In the genomic region with DNA sequence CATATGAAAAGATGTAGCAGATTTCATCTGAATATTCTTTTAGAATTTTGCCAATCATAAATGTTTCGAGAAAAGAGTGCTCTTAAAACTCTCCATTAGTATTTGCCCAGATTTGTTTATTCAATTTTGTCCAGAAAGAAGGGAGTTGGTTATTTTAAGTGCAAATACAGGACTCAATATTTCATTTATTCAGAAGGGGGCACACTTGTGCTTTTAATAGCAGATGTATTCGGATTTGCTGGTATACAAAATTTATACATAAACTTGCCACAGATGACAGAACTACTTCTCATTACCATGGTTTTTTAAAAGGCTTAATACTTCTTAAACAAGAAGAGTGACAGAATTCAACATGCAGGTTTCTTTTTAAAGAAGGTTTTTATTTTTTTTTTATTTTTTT, we compare ENCODE assay signal across 20 cellular contexts.
A peak's percentile ranks its signal among the peaks of the same experiment; 100 is the strongest.
DNase-seq lines count a peak whose midpoint lies in the region; ATAC-seq, FAIRE-seq and TF ChIP-seq lines count a peak whose summit lies in the region.
"Had no signal": no experiment of that assay in that cellular context is flagged by ENCODE, and none has a peak within 500 bp of the region (broad histone marks: within the 10 kb centered on the region; RNA-seq: fewer than 3 reads in every experiment).

No MANE protein-coding gene starts in this region.

- ATAC-seq in GM12878 (no peak), omental fat pad (ENCODE audit: low FRiP score) (no peak)
- ATAC-seq: activated CD8-positive, alpha-beta memory T cell treated with anti-CD3 and anti-CD28 coated beads, Interleukin-2, amount 10 ng/mL, durations not matched to agents 7 days and 5 days; left cardiac atrium; stimulated activated naive B cell treated with anti-CD40 and anti-IgM and Interleukin-4, amounts not matched to agents 10 μg/mL and 1 μg/mL and 100 μg/mL, for 72 hours had no signal

- H3K79me2 ChIP-seq in GM12878 (ENCODE audit: control insufficient read depth, insufficient read depth, low read length), result no peaks in the 10 kb centered on the region

- H3K9me3 ChIP-seq in A673 (ENCODE audit: low read depth, low read length, poor library complexity, severe bottlenecking), result no peaks in the 10 kb centered on the region
- H3K9me3 ChIP-seq in GM12878 (replicated peaks; ENCODE audit: control insufficient read depth, insufficient read depth, low read length), result no peaks in the 10 kb centered on the region
- H3K9me3 ChIP-seq: SJCRH30, tibial artery had no signal

- no peak for TF ChIP-seq POLR2A in GM12878 (IDR thresholded peaks at IDR 0.05; ENCODE audit: low read depth, low read length)

- intact Hi-C loops in A673 (cut with micrococcal nuclease; ENCODE audit: unreplicated experiment) (loop anchor here (10.0 kb wide), 2 partner anchors 354 to 1624 kb away; no protein-coding TSS in a partner anchor), GM12878 (cut with micrococcal nuclease; ENCODE audit: unreplicated experiment) (loop anchor here (10.0 kb wide), 1 partner anchor 396 kb away; no protein-coding TSS in a partner anchor)

- no peak for FAIRE-seq in GM12878 (lab: Jason Lieb, UNC)

- no peak overlapping the region for H2AFZ ChIP-seq in GM12878 (ENCODE audit: control insufficient read depth, low read depth, low read length)

- no peak overlapping the region for H3K27ac ChIP-seq in A673 (ENCODE audit: low read depth, low read length, poor library complexity, severe bottlenecking)
- no peak overlapping the region for H3K27ac ChIP-seq in GM12878 (ENCODE audit: control insufficient read depth, insufficient read depth)
- H3K27ac ChIP-seq: SJCRH30, tibial artery had no signal

- CTCF ChIA-PET in A673 (lab: Charles Lee) (no interaction called here), GM12878 (lab: Yijun Ruan, JAX) (interaction anchor here (0.6 to 0.8 kb wide), 2 partner anchors 371 to 505 kb away, joined by 3 read pairs; no protein-coding TSS in a partner anchor)

- H3K4me2 ChIP-seq in GM12878 (ENCODE audit: control insufficient read depth, insufficient read depth), result no peak overlapping the region

- no peak overlapping the region for H3K9ac ChIP-seq in GM12878 (ENCODE audit: control insufficient read depth, insufficient read depth, low read length)

- RAD21 ChIA-PET in GM12878 (lab: Charles Lee; ENCODE audit: unreplicated experiment), result interaction anchor here (0.7 kb wide), 1 partner anchor 64 kb away, joined by 4 read pairs; no protein-coding TSS in a partner anchor

- peak; percentile 13; the same call in 1 of the 2 replicates for TF ChIP-seq RAD21 in GM12878 (IDR thresholded peaks at IDR 0.05; ENCODE audit: insufficient read depth, low read depth, low read length)

- H4K20me1 ChIP-seq in GM12878 (ENCODE audit: control insufficient read depth, insufficient read depth), result no peaks in the 10 kb centered on the region

- POLR2A ChIA-PET in A673 (lab: Charles Lee; ENCODE audit: low non-redundant PET) (no interaction called here), GM12878 (lab: Charles Lee) (no interaction called here)

- in situ Hi-C loops in GM12878 (cut with MboI), result loop anchor here (10.0 kb wide), 2 partner anchors 1366 to 1486 kb away; no protein-coding TSS in a partner anchor

- no peaks in the 10 kb centered on the region for H3K36me3 ChIP-seq in A673 (ENCODE audit: insufficient read depth, low read length, poor library complexity, severe bottlenecking)
- H3K36me3 ChIP-seq in GM12878 (ENCODE audit: control insufficient read depth in 2 of 2, insufficient read depth in 2 of 2, low read length in 1 of 2), result no peaks in the 10 kb centered on the region
- no peaks in the 10 kb centered on the region for H3K36me3 ChIP-seq in kidney epithelial cell (ENCODE audit: control insufficient read depth, insufficient read depth, low read length)
- H3K36me3 ChIP-seq: SJCRH30, tibial artery had no signal

- H3K27me3 ChIP-seq in A673 (replicated peaks; ENCODE audit: insufficient read depth, low read depth, low read length, poor library complexity), result no peaks in the 10 kb centered on the region
- H3K27me3 ChIP-seq in GM12878 (replicated peaks in 1 of 2; ENCODE audit: control insufficient read depth in 2 of 2, insufficient read depth in 2 of 2, low read length in 1 of 2), result no peaks in the 10 kb centered on the region
- H3K27me3 ChIP-seq in kidney epithelial cell (ENCODE audit: control insufficient read depth, insufficient read depth, low read length), result no peaks in the 10 kb centered on the region
- H3K27me3 ChIP-seq: SJCRH30, tibial artery had no signal

- no peak overlapping the region for H3K4me3 ChIP-seq in A673 (ENCODE audit: low read depth, low read length, poor library complexity, severe bottlenecking)
- H3K4me3 ChIP-seq in GM12878, result no peak overlapping the region
- H3K4me3 ChIP-seq in kidney epithelial cell (ENCODE audit: low read depth, low read length), result no peak overlapping the region
- H3K4me3 ChIP-seq: SJCRH30, tibial artery had no signal

- H3K4me1 ChIP-seq in A673 (ENCODE audit: insufficient read depth, low read length, poor library complexity, severe bottlenecking) (no peaks in the 10 kb centered on the region), GM12878 (ENCODE audit: control insufficient read depth, insufficient read depth, low read length) (no peaks in the 10 kb centered on the region)
- H3K4me1 ChIP-seq: SJCRH30, tibial artery had no signal

- peak; percentile 5 for DNase-seq in A673 (ENCODE audit: low spot score)
- peak; percentile 3 for DNase-seq in NAMALWA (ENCODE audit: low spot score)
- no peak for DNase-seq in GM12878 (ENCODE audit: low read depth, low spot score)
- no peak for DNase-seq in kidney epithelial cell (ENCODE audit: low read depth)
- no peak for DNase-seq in GF-D8 (lab: John Stamatoyannopoulos, UW)
- DNase-seq in HuH-7 (ENCODE audit: low spot score), result no peak
- DNase-seq in omental fat pad (ENCODE audit: low spot score), result no peak
- no peak for DNase-seq in DMS153 treated with DMSO at 0.1 percent for 48 hours (lab: John Stamatoyannopoulos, UW; ENCODE audit: unreplicated experiment)
- DNase-seq: activated CD8-positive, alpha-beta memory T cell treated with anti-CD3 and anti-CD28 coated beads, Interleukin-2, amount 10 ng/mL, durations not matched to agents 7 days and 5 days; CD8-positive, alpha-beta memory T cell; DND-41; GOT3; IMR-90; left cardiac atrium; NCI-H2029 treated with DMSO at 0.1 percent for 48 hours; NCI-H524 treated with DMSO at 0.1 percent for 48 hours; SJCRH30; stimulated activated CD4-positive, alpha-beta T cell treated with anti-CD3 and anti-CD28 coated beads, Interleukin-15, amount 100 ng/mL, for 24 hours; stimulated activated naive B cell treated with anti-CD40 and anti-IgM and Interleukin-4, amounts not matched to agents 10 μg/mL and 1 μg/mL and 100 μg/mL, for 72 hours; tibial artery had no signal

- BruUV-seq in A673 (replicated peaks; lab: Mats Ljungman, UMichigan), result no TSS peak
- BruUV-seq in GM12878 (replicated peaks; lab: Mats Ljungman, UMichigan), result no TSS peak

- WGBS in GM12878 (ENCODE audit: insufficient coverage, insufficient replicate concordance, low lambda C conversion rate, missing lambda C conversion rate), result 0% methylated on average over 2 of the region's 2 CpGs

- SMC1A ChIA-PET in GM12878 (lab: Charles Lee; ENCODE audit: uncharacterized antibody, unreplicated experiment), result interaction anchor here (0.9 kb wide), 1 partner anchor 67 kb away, joined by 3 read pairs; no protein-coding TSS in a partner anchor

- TF ChIP-seq EP300 in GM12878 (IDR thresholded peaks at IDR 0.05; ENCODE audit: borderline replicate concordance in 1 of 2, control insufficient read depth in 1 of 2, low read depth in 2 of 2, low read length in 2 of 2), result no peak

- peak; percentile 24; the same call in 1 of the 2 replicates for TF ChIP-seq CTCF in A673 (conservative IDR thresholded peaks at IDR 0.05; ENCODE audit: low read depth, low read length)
- no peak for TF ChIP-seq CTCF in GM12878 (IDR thresholded peaks at IDR 0.05 in 2 of 3, conservative IDR thresholded peaks at IDR 0.05 in 1 of 3; ENCODE audit: control insufficient read depth in 2 of 3, extremely low read depth in 1 of 3, insufficient read depth in 1 of 3, low read depth in 3 of 3, low read length in 3 of 3)
- peak; percentile 15 for TF ChIP-seq CTCF in kidney epithelial cell (IDR thresholded peaks at IDR 0.05; ENCODE audit: insufficient read depth, low read length, poor library complexity, severe bottlenecking)
- TF ChIP-seq CTCF in omental fat pad (IDR thresholded peaks at IDR 0.05), result no peak

TF ChIP-seq in GM12878, 131 proteins besides CTCF, POLR2A, EP300 and RAD21 (continues in another document):
- TF ChIP-seq CBFB (IDR thresholded peaks at IDR 0.05; ENCODE audit: low read depth) (no peak), NR2C2 (IDR thresholded peaks at IDR 0.05; ENCODE audit: borderline replicate concordance, control insufficient read depth, insufficient read length, low read depth) (no peak), CBX5 (IDR thresholded peaks at IDR 0.05; ENCODE audit: low read depth) (no peak), TAF1 (IDR thresholded peaks at IDR 0.05; ENCODE audit: borderline replicate concordance, low read depth, low read length) (no peak), JUNB (IDR thresholded peaks at IDR 0.05) (no peak)
- TF ChIP-seq, protein P1, sequence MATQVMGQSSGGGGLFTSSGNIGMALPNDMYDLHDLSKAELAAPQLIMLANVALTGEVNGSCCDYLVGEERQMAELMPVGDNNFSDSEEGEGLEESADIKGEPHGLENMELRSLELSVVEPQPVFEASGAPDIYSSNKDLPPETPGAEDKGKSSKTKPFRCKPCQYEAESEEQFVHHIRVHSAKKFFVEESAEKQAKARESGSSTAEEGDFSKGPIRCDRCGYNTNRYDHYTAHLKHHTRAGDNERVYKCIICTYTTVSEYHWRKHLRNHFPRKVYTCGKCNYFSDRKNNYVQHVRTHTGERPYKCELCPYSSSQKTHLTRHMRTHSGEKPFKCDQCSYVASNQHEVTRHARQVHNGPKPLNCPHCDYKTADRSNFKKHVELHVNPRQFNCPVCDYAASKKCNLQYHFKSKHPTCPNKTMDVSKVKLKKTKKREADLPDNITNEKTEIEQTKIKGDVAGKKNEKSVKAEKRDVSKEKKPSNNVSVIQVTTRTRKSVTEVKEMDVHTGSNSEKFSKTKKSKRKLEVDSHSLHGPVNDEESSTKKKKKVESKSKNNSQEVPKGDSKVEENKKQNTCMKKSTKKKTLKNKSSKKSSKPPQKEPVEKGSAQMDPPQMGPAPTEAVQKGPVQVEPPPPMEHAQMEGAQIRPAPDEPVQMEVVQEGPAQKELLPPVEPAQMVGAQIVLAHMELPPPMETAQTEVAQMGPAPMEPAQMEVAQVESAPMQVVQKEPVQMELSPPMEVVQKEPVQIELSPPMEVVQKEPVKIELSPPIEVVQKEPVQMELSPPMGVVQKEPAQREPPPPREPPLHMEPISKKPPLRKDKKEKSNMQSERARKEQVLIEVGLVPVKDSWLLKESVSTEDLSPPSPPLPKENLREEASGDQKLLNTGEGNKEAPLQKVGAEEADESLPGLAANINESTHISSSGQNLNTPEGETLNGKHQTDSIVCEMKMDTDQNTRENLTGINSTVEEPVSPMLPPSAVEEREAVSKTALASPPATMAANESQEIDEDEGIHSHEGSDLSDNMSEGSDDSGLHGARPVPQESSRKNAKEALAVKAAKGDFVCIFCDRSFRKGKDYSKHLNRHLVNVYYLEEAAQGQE (IDR thresholded peaks at IDR 0.05; ENCODE audit: low read depth, low read length), result no peak

Comparison
In these comparisons a context has a peak if more than half of its experiments do, and no peak if none do; other contexts are left out.
1. DNase-seq: peak in A673 (single experiment) and NAMALWA (single experiment); none in GM12878 (single experiment), kidney epithelial cell (single experiment), GF-D8 (single experiment), HuH-7 (single experiment), omental fat pad (single experiment) and DMS153 treated with DMSO at 0.1 percent for 48 hours (single experiment).
2. CTCF ChIP-seq: peak in A673 (single experiment) and kidney epithelial cell (single experiment); none in GM12878 (0 of 3) and omental fat pad (0 of 3).